ENCODE assay signal across 16 cellular contexts in genomic region chr3:12991481-12991837, GRCh38.
A peak's percentile ranks its signal among the peaks of the same experiment; 100 is the strongest.
DNase-seq lines count a peak whose midpoint lies in the region; ATAC-seq and TF ChIP-seq lines count a peak whose summit lies in the region.
"Had no signal": no experiment of that assay in that cellular context is flagged by ENCODE, and none has a peak within 500 bp of the region (broad histone marks: within the 10 kb centered on the region; RNA-seq: fewer than 3 reads in every experiment).

No MANE protein-coding gene starts in this region.

- H3K79me1 ChIP-seq in neuronal stem cell (ENCODE audit: low read depth, low read length), result peaks cover 8% of the 10 kb centered on the region

- H3K27me3 ChIP-seq in neuronal stem cell (ENCODE audit: control insufficient read depth in 3 of 3, insufficient read depth in 3 of 3, low read depth in 1 of 3, low read length in 3 of 3), result no peaks in the 10 kb centered on the region
- H3K27me3 ChIP-seq: gastroesophageal sphincter had no signal

- H3K27ac Mint-ChIP-seq in natural killer cell, result peak overlapping the region; percentile 36 to 70
- H3K27ac Mint-ChIP-seq in natural killer cell treated with Interleukin-12 subunit alpha and Interleukin-12 subunit beta and Interleukin-15 and Interleukin-18, amount 100 ng/mL, for 72 hours, result no peak overlapping the region
- H3K27ac Mint-ChIP-seq in endothelial cell (ENCODE audit: unreplicated experiment), result peak overlapping the region; percentile 54
- H3K27ac Mint-ChIP-seq: T-helper 1 cell treated with Interleukin-12 subunit alpha and Interleukin-12 subunit beta and Interleukin-4 antibody, amounts not matched to agents 30 μg/mL and 1 μg/mL, for 36 hours had no signal

- no peak for TF ChIP-seq CTCF in natural killer cell (IDR thresholded peaks at IDR 0.05)
- TF ChIP-seq CTCF in endothelial cell (IDR thresholded peaks at IDR 0.05; ENCODE audit: unreplicated experiment), result no peak

- H2BK15ac ChIP-seq in neuronal stem cell (ENCODE audit: low read length), result peak overlapping the region; percentile 53

- peak overlapping the region; percentile 53 for H3K9ac ChIP-seq in neuronal stem cell (ENCODE audit: low read depth, low read length, poor library complexity)

- H3K4me1 Mint-ChIP-seq in natural killer cell (peaks cover 50 to 67% of the 10 kb centered on the region in 2 donors), endothelial cell (ENCODE audit: unreplicated experiment) (no peaks in the 10 kb centered on the region)
- peaks cover 29 to 46% of the 10 kb centered on the region in 2 donors for H3K4me1 Mint-ChIP-seq in natural killer cell treated with Interleukin-12 subunit alpha and Interleukin-12 subunit beta and Interleukin-15 and Interleukin-18, amount 100 ng/mL, for 72 hours (ENCODE audit: low read depth in 2 of 2)

- H3K36me3 ChIP-seq in neuronal stem cell (replicated peaks in 1 of 2; ENCODE audit: control insufficient read depth in 2 of 2, insufficient read depth in 2 of 2, low read length in 2 of 2), result no peaks in the 10 kb centered on the region
- H3K36me3 ChIP-seq: gastroesophageal sphincter had no signal

- no peak overlapping the region for H3K4me2 ChIP-seq in neuronal stem cell (ENCODE audit: insufficient read depth, low read length, poor library complexity, severe bottlenecking)

- H3K27ac ChIP-seq in neuronal stem cell (replicated peaks; ENCODE audit: low read length), result no peak overlapping the region
- H3K27ac ChIP-seq: epithelial cell of prostate had no signal

- no peak overlapping the region for H3K18ac ChIP-seq in neuronal stem cell (ENCODE audit: low read length)

- H3K9me3 Mint-ChIP-seq in natural killer cell (no peaks in the 10 kb centered on the region), endothelial cell (ENCODE audit: unreplicated experiment) (no peaks in the 10 kb centered on the region)
- no peaks in the 10 kb centered on the region for H3K9me3 Mint-ChIP-seq in natural killer cell treated with Interleukin-12 subunit alpha and Interleukin-12 subunit beta and Interleukin-15 and Interleukin-18, amount 100 ng/mL, for 72 hours
- H3K9me3 Mint-ChIP-seq: T-helper 1 cell treated with Interleukin-12 subunit alpha and Interleukin-12 subunit beta and Interleukin-4 antibody, amounts not matched to agents 30 μg/mL and 1 μg/mL, for 36 hours had no signal

- no peak overlapping the region for H3K23ac ChIP-seq in neuronal stem cell (ENCODE audit: low read depth, low read length, poor library complexity)

- H2BK5ac ChIP-seq in neuronal stem cell (ENCODE audit: low read length), result no peak overlapping the region

- H3K4me1 ChIP-seq in neuronal stem cell (ENCODE audit: control insufficient read depth in 2 of 2, insufficient read depth in 1 of 2, low read depth in 1 of 2, low read length in 2 of 2), result peaks cover 25% of the 10 kb centered on the region in 2 donors

- no CpG with 5 or more reads among the region's 2 CpGs for WGBS in neuronal stem cell (ENCODE audit: extremely low coverage in 2 of 2, insufficient read length in 2 of 2, insufficient replicate concordance in 1 of 2), 2 donors

- H2AK5ac ChIP-seq in neuronal stem cell (ENCODE audit: low read depth, low read length), result peak overlapping the region; percentile 27

- no peak overlapping the region for H4K91ac ChIP-seq in neuronal stem cell (ENCODE audit: low read depth, low read length, poor library complexity)

- H3K14ac ChIP-seq in neuronal stem cell (ENCODE audit: low read length), result no peak overlapping the region

- H3K36me3 Mint-ChIP-seq in natural killer cell, result no peaks in the 10 kb centered on the region
- no peaks in the 10 kb centered on the region for H3K36me3 Mint-ChIP-seq in natural killer cell treated with Interleukin-12 subunit alpha and Interleukin-12 subunit beta and Interleukin-15 and Interleukin-18, amount 100 ng/mL, for 72 hours
- H3K36me3 Mint-ChIP-seq in endothelial cell (ENCODE audit: low read depth, unreplicated experiment), result no peaks in the 10 kb centered on the region

- H4K8ac ChIP-seq in neuronal stem cell (ENCODE audit: low read depth, low read length), result no peak overlapping the region

- H3K4me3 Mint-ChIP-seq in natural killer cell (peak overlapping the region; percentile 42), endothelial cell (ENCODE audit: unreplicated experiment) (no peak overlapping the region)
- no peak overlapping the region for H3K4me3 Mint-ChIP-seq in natural killer cell treated with Interleukin-12 subunit alpha and Interleukin-12 subunit beta and Interleukin-15 and Interleukin-18, amount 100 ng/mL, for 72 hours
- H3K4me3 Mint-ChIP-seq: T-helper 1 cell treated with Interleukin-12 subunit alpha and Interleukin-12 subunit beta and Interleukin-4 antibody, amounts not matched to agents 30 μg/mL and 1 μg/mL, for 36 hours had no signal

- DNase-seq in natural killer cell (no peak), endothelial cell (ENCODE audit: low spot score) (no peak), neuronal stem cell (ENCODE audit: low spot score) (no peak), GOT3 (lab: John Stamatoyannopoulos, UW) (no peak), RPMI8226 (no peak), NCI-H526 treated with DMSO at 0.1 percent for 48 hours (lab: John Stamatoyannopoulos, UW) (no peak)
- DNase-seq in natural killer cell treated with Interleukin-12 subunit alpha and Interleukin-12 subunit beta and Interleukin-15 and Interleukin-18, amount 100 ng/mL, for 72 hours (ENCODE audit: low spot score), result no peak
- DNase-seq: Calu3, cerebellar nuclear complex, KBM-7, NCI-H1048, NCI-H774 had no signal

- no peak overlapping the region for H2BK12ac ChIP-seq in neuronal stem cell (ENCODE audit: low read length)

- no peak overlapping the region for H3K4me3 ChIP-seq in neuronal stem cell (ENCODE audit: low read length in 2 of 2)
- H3K4me3 ChIP-seq: gastroesophageal sphincter had no signal

- no peak overlapping the region for H3K4ac ChIP-seq in neuronal stem cell (ENCODE audit: low read length)

- no peak overlapping the region for H2AFZ ChIP-seq in neuronal stem cell (ENCODE audit: low read length)

- no peak for ATAC-seq in natural killer cell
- no peak for ATAC-seq in natural killer cell treated with Interleukin-12 subunit alpha and Interleukin-12 subunit beta and Interleukin-15 and Interleukin-18, amount 100 ng/mL, for 72 hours
- no peak for ATAC-seq in GM21786 (IDR thresholded peaks at IDR 0.05; ENCODE audit: unreplicated experiment)
- ATAC-seq: gastroesophageal sphincter had no signal

- peaks cover 0 to 5% of the 10 kb centered on the region in 2 donors for H3K9me3 ChIP-seq in neuronal stem cell (replicated peaks in 1 of 2; ENCODE audit: control insufficient read depth in 2 of 2, insufficient read depth in 1 of 2, low read depth in 1 of 2, low read length in 2 of 2)
- H3K9me3 ChIP-seq: gastroesophageal sphincter had no signal

- intact Hi-C loops in natural killer cell (cut with micrococcal nuclease), result loop anchor here (10.0 kb wide), 2 partner anchors 47 to 53 kb away; no protein-coding TSS in a partner anchor

- H3K27me3 Mint-ChIP-seq in natural killer cell (ENCODE audit: low read depth in 2 of 2) (no peaks in the 10 kb centered on the region), endothelial cell (ENCODE audit: unreplicated experiment) (peaks cover 14% of the 10 kb centered on the region)
- H3K27me3 Mint-ChIP-seq in natural killer cell treated with Interleukin-12 subunit alpha and Interleukin-12 subunit beta and Interleukin-15 and Interleukin-18, amount 100 ng/mL, for 72 hours, result no peaks in the 10 kb centered on the region

- no peak overlapping the region for H2BK120ac ChIP-seq in neuronal stem cell (ENCODE audit: low read depth, low read length)

Comparison
In these comparisons a context has a peak if more than half of its experiments do, and no peak if none do; other contexts are left out.
1. H3K27ac Mint-ChIP-seq: peak in natural killer cell (2 of 2) and endothelial cell (single experiment); none in natural killer cell treated with Interleukin-12 subunit alpha and Interleukin-12 subunit beta and Interleukin-15 and Interleukin-18, amount 100 ng/mL, for 72 hours (0 of 2).